Comparison of ENCODE assay signal across 12 cellular contexts in the genomic region with DNA sequence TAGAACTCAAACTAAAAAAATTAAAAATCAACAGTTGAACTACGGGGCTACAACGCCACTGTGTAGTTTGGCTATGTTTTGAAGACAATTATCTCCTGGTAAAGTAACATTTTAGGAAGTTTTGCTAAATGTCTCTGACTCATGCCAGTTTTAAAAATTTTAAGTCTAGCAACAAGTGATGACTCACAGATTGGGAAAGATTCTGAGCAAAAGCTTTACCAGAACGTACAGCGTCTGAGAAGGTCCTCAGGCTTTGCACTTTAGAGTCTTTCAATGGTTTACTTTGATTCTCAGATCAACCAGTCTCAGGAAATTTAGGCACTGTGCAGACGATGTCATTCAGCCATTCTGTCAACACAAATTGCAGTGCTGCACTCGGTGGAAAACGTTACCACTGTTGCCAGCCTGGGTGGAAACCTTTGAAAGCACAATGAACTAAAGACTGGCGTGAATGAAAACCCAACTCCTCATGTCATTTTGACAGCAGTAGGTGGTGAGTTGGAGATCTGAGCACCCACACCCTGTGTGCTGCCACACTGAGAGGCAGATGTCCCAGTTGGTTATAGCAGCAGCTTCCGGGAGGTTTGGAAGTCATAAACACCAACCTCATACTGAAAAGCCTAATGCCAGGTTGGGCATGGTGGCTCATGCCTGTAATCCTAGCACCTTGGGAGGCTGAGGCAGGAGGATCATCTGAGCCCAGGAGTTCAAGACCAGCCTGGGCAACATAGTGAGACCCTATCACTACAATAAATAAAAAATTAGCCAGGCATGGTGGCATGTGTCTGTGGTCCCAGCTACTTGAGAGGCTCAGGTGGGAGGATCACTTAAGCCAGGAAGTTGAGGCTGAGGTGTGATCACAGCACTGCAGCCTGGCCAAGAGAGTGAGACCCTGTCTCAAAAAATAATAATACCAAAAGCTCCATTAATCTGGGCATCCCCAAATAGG. TPM values are rescaled to one million over a fixed set of nuclear protein-coding genes. Genes with fewer than 3 reads are reported as not detected.
DNase-seq lines count a peak whose midpoint lies in the region; ATAC-seq, FAIRE-seq and TF ChIP-seq lines count a peak whose summit lies in the region.
"Had no signal": no experiment of that assay in that cellular context is flagged by ENCODE, and none has a peak within 500 bp of the region (broad histone marks: within the 10 kb centered on the region; RNA-seq: fewer than 3 reads in every experiment).

No MANE protein-coding gene starts in this region.

- no peaks in the 10 kb centered on the region for H3K9me3 ChIP-seq in ascending aorta
- H3K9me3 ChIP-seq in mesodermal cell (ENCODE audit: control insufficient read depth, low read length), result no peaks in the 10 kb centered on the region

- no peak for FAIRE-seq in RCC 7860 (lab: Jason Lieb, UNC)
- FAIRE-seq: GM18507 had no signal

- H3K4me3 ChIP-seq in ascending aorta, result peak overlapping the region in 1 of 2 donors; percentile 42
- H3K4me3 ChIP-seq in mesodermal cell (ENCODE audit: extremely low read depth, insufficient read depth, low read length, poor library complexity, severe bottlenecking), result no peak overlapping the region

- no peaks in the 10 kb centered on the region for H3K27me3 ChIP-seq in ascending aorta

- peaks cover 14 to 27% of the 10 kb centered on the region in 2 donors for H3K4me1 ChIP-seq in ascending aorta
- peaks cover 10% of the 10 kb centered on the region for H3K4me1 ChIP-seq in mesodermal cell (ENCODE audit: control insufficient read depth, insufficient read depth, low read length, poor library complexity, severe bottlenecking)

- no peak for TF ChIP-seq CTCF in ascending aorta (IDR thresholded peaks at IDR 0.05)

- DNase-seq in Ammon's horn (ENCODE audit: low spot score), result peak; percentile 43
- peak; percentile 71 for DNase-seq in HT1080 (ENCODE audit: low read depth)
- DNase-seq in ascending aorta (ENCODE audit: low spot score in 2 of 2), result peak in 1 of 2 donors; percentile 58
- no peak for DNase-seq in RCC 7860 (ENCODE audit: low spot score)
- DNase-seq: effector CD8-positive, alpha-beta T cell; T-cell had no signal

- H3K27ac ChIP-seq in ascending aorta (peak overlapping the region; percentile 89), mesodermal cell (ENCODE audit: low read depth, low read length, severe bottlenecking) (peak overlapping the region; percentile 79)
- H3K27ac ChIP-seq: parathyroid adenoma had no signal

- peaks cover 11 to 29% of the 10 kb centered on the region in 2 donors for H3K36me3 ChIP-seq in ascending aorta
- peaks cover 39% of the 10 kb centered on the region for H3K36me3 ChIP-seq in mesodermal cell (ENCODE audit: control insufficient read depth, insufficient read depth, low read length)

- no peak for ATAC-seq in GM19452 (IDR thresholded peaks at IDR 0.05; ENCODE audit: unreplicated experiment)
- no peak for ATAC-seq in HG02973 (IDR thresholded peaks at IDR 0.05; ENCODE audit: unreplicated experiment)
- ATAC-seq in HG02840 (IDR thresholded peaks at IDR 0.05; ENCODE audit: low FRiP score, unreplicated experiment), result no peak

- intact Hi-C loops in ascending aorta (cut with DNase I), result no loop called here

- 84 to 88% methylated on average over 6 to 7 of the region's 9 CpGs for WGBS in mesodermal cell (ENCODE audit: insufficient coverage in 2 of 2), 2 experiments

RNA-seq across cellular contexts. Expression of gene WTIP, which starts 6.3 kb away (rescaled TPM):
- 15.1 and 15.5 TPM in 2 replicates for total RNA-seq in HT1080 (2014; rRNA removed; shearing (Covaris generic))
- polyA plus RNA-seq in HT1080 (2015; cell fraction: cytosol; rRNA removed), result 6.7 and 9.8 TPM in 2 replicates
- 7.9 and 10.3 TPM in 2 replicates for polyA plus RNA-seq in HT1080 (2015; cell fraction: nucleus; rRNA removed)
- total RNA-seq in ascending aorta, result 127 TPM
- polyA plus RNA-seq in mesodermal cell (2013, experiment 1 of 2), result 19.1 TPM
- polyA plus RNA-seq in mesodermal cell (2013, experiment 2 of 2), result 15.3 TPM

RNA-seq across cellular contexts. Expression of gene UBA2, which starts 47.1 kb away (rescaled TPM):
- total RNA-seq in HT1080 (2014; rRNA removed; shearing (Covaris generic)), result 240 and 271 TPM in 2 replicates
- polyA plus RNA-seq in HT1080 (2015; cell fraction: cytosol; rRNA removed), result 182 and 203 TPM in 2 replicates
- 111 and 118 TPM in 2 replicates for polyA plus RNA-seq in HT1080 (2015; cell fraction: nucleus; rRNA removed)
- total RNA-seq in ascending aorta, result 162 TPM
- 222 TPM for polyA plus RNA-seq in mesodermal cell (2013, experiment 1 of 2)
- 216 TPM for polyA plus RNA-seq in mesodermal cell (2013, experiment 2 of 2)
